1 cellular context compared by ENCODE assay signal in the genomic region with DNA sequence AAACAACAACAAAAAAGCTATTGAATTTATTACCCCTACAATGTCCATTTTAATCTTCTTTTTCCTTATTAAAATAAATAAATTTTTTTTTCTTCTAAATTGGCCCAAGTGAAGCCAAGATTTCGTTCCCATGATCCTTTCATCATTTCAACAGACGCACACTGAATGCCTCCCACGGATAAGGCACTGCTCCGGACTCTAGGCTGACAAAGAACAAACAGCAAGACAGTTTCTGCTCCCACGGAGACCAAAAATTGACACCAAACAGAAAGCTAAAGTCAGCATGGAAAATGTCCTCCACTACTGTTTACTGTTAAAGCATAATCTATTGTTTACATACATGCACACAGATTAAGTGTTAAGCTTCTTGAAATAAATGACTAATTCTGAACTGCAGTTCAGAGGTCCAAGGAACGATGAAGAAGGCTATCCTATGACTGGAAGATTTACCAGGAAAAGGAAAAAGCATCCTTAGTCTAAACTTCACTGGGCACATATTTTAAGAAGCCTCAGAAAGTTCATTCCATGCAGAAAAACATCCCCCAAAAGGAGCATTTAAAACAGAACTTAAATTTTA.
TF ChIP-seq lines count a peak whose summit lies in the region.

No MANE protein-coding gene starts in this region.

TF ChIP-seq in HepG2, 621 proteins besides CTCF, POLR2A, EP300 and RAD21 (continued from another document):
- TF ChIP-seq, protein P1, sequence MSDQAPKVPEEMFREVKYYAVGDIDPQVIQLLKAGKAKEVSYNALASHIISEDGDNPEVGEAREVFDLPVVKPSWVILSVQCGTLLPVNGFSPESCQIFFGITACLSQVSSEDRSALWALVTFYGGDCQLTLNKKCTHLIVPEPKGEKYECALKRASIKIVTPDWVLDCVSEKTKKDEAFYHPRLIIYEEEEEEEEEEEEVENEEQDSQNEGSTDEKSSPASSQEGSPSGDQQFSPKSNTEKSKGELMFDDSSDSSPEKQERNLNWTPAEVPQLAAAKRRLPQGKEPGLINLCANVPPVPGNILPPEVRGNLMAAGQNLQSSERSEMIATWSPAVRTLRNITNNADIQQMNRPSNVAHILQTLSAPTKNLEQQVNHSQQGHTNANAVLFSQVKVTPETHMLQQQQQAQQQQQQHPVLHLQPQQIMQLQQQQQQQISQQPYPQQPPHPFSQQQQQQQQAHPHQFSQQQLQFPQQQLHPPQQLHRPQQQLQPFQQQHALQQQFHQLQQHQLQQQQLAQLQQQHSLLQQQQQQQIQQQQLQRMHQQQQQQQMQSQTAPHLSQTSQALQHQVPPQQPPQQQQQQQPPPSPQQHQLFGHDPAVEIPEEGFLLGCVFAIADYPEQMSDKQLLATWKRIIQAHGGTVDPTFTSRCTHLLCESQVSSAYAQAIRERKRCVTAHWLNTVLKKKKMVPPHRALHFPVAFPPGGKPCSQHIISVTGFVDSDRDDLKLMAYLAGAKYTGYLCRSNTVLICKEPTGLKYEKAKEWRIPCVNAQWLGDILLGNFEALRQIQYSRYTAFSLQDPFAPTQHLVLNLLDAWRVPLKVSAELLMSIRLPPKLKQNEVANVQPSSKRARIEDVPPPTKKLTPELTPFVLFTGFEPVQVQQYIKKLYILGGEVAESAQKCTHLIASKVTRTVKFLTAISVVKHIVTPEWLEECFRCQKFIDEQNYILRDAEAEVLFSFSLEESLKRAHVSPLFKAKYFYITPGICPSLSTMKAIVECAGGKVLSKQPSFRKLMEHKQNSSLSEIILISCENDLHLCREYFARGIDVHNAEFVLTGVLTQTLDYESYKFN (CRISPR knock-in tag; conservative IDR thresholded peaks at IDR 0.05), result no peak
- TF ChIP-seq BORCS8-MEF2B (CRISPR knock-in tag; IDR thresholded peaks at IDR 0.05) (no peak), RAD51 (IDR thresholded peaks at IDR 0.05; ENCODE audit: borderline replicate concordance) (no peak), ZBTB14 (CRISPR knock-in tag; IDR thresholded peaks at IDR 0.05) (no peak), ZNF772 (CRISPR knock-in tag; IDR thresholded peaks at IDR 0.05) (no peak), ATF4 (CRISPR knock-in tag; IDR thresholded peaks at IDR 0.05) (no peak), NKX3-1 (CRISPR knock-in tag; IDR thresholded peaks at IDR 0.05) (no peak), ZNF75D (CRISPR knock-in tag; IDR thresholded peaks at IDR 0.05; ENCODE audit: borderline replicate concordance) (no peak)
- TF ChIP-seq, protein P2, sequence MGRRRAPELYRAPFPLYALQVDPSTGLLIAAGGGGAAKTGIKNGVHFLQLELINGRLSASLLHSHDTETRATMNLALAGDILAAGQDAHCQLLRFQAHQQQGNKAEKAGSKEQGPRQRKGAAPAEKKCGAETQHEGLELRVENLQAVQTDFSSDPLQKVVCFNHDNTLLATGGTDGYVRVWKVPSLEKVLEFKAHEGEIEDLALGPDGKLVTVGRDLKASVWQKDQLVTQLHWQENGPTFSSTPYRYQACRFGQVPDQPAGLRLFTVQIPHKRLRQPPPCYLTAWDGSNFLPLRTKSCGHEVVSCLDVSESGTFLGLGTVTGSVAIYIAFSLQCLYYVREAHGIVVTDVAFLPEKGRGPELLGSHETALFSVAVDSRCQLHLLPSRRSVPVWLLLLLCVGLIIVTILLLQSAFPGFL (CRISPR knock-in tag; IDR thresholded peaks at IDR 0.05), result no peak
- TF ChIP-seq, protein P3, sequence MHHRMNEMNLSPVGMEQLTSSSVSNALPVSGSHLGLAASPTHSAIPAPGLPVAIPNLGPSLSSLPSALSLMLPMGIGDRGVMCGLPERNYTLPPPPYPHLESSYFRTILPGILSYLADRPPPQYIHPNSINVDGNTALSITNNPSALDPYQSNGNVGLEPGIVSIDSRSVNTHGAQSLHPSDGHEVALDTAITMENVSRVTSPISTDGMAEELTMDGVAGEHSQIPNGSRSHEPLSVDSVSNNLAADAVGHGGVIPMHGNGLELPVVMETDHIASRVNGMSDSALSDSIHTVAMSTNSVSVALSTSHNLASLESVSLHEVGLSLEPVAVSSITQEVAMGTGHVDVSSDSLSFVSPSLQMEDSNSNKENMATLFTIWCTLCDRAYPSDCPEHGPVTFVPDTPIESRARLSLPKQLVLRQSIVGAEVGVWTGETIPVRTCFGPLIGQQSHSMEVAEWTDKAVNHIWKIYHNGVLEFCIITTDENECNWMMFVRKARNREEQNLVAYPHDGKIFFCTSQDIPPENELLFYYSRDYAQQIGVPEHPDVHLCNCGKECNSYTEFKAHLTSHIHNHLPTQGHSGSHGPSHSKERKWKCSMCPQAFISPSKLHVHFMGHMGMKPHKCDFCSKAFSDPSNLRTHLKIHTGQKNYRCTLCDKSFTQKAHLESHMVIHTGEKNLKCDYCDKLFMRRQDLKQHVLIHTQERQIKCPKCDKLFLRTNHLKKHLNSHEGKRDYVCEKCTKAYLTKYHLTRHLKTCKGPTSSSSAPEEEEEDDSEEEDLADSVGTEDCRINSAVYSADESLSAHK (CRISPR knock-in tag; IDR thresholded peaks at IDR 0.05; ENCODE audit: borderline replicate concordance), result no peak
TF ChIP-seq in HepG2: peak in this region for 0.
